1 cellular context compared by ENCODE assay signal in the genomic region with DNA sequence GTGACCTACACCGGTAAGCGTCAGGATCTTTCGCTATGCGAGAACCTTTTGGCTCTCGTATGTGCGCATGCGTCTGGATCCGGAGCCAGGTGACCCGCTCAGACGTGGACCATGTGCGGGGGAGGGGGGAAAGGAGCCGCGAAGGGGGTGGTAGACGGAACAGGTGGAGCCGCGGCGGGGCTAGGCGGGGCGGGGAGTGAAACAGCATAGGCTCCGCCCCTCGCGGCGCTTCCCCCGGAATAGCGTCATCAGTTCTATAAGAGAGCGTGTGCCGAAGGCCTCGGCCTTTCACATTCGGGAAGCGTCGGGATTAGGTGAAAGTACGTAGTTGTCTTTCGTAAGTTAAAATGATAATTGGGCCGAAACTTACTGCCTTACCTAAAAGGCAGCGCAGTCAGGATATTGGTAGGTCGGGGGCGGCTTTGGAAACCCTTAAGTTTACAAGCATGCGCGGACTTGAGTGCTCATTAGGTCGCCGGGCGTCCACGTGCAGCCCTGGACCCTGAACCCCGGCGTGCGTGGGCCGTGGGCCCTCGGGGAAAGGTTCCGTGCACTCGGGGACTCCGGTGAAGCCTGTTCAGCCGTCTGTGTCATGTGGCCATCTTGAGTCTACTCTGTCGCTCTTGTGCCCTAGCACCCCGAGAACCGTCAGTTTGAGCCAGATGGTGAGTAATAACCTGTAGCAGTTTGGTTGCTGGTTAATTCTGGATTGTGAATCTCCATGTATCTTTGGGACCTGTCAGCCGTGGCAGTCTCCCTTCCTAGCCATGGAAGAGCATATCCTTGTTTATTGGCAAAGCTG.
TF ChIP-seq lines count a peak whose summit lies in the region.

No MANE protein-coding gene starts in this region.

TF ChIP-seq in K562, 482 proteins besides CTCF, POLR2A, EP300 and RAD21 (continued from another document and continues in another):
- TF ChIP-seq ZNF740 (CRISPR knock-in tag; IDR thresholded peaks at IDR 0.05) = no peak
- peak in 1 of 2 experiments; percentile 32; a peak in 1 of 4 replicates for TF ChIP-seq ZNF740 (tag; IDR thresholded peaks at IDR 0.05)
- TF ChIP-seq E2F8 (IDR thresholded peaks at IDR 0.05; ENCODE audit: low read depth, partially characterized antibody) = peak; percentile 36
- TF ChIP-seq PTRF (tag; IDR thresholded peaks at IDR 0.05) = no peak
- TF ChIP-seq ZNF12 (CRISPR knock-in tag; IDR thresholded peaks at IDR 0.05) = peak; percentile 69; the same call in 1 of the 2 replicates
- TF ChIP-seq, protein P1, sequence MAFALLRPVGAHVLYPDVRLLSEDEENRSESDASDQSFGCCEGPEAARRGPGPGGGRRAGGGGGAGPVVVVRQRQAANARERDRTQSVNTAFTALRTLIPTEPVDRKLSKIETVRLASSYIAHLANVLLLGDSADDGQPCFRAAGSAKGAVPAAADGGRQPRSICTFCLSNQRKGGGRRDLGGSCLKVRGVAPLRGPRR (CRISPR knock-in tag; IDR thresholded peaks at IDR 0.05) = no peak
- TF ChIP-seq PRMT5 (CRISPR knock-in tag; IDR thresholded peaks at IDR 0.05) = peak; percentile 81; the same call in 1 of the 2 replicates
- peak; percentile 88 for TF ChIP-seq HNRNPLL (IDR thresholded peaks at IDR 0.05; ENCODE audit: low read depth, low read length, poor library complexity, severe bottlenecking)
- peak; percentile 68; the same call in 1 of the 2 replicates for TF ChIP-seq BRD4 (IDR thresholded peaks at IDR 0.05)
- TF ChIP-seq ARID4B (CRISPR knock-in tag; IDR thresholded peaks at IDR 0.05) = peak; percentile 73; the same call in 1 of the 2 replicates
- TF ChIP-seq UBTF (IDR thresholded peaks at IDR 0.05; ENCODE audit: borderline replicate concordance in 1 of 2, low read depth in 2 of 2, low read length in 2 of 2) = no peak
- peak; percentile 39; the same call in 1 of the 2 replicates for TF ChIP-seq NBN (IDR thresholded peaks at IDR 0.05; ENCODE audit: low read depth)
- TF ChIP-seq GTF2F1 (IDR thresholded peaks at IDR 0.05; ENCODE audit: low read depth, low read length) = peak; percentile 96; the same call in 1 of the 2 replicates
- TF ChIP-seq ZNF77 (CRISPR knock-in tag; IDR thresholded peaks at IDR 0.05) = peak; percentile 87
- peak; percentile 68 for TF ChIP-seq GTF2B (IDR thresholded peaks at IDR 0.05; ENCODE audit: extremely low read depth, insufficient read length)
- no peak for TF ChIP-seq FOXA3 (CRISPR knock-in tag; conservative IDR thresholded peaks at IDR 0.05 in 1 of 2, IDR thresholded peaks at IDR 0.05 in 1 of 2)
- TF ChIP-seq YY1 (IDR thresholded peaks at IDR 0.05; ENCODE audit: borderline replicate concordance in 1 of 3, control insufficient read depth in 1 of 3, extremely low read depth in 1 of 3, insufficient read depth in 3 of 3, insufficient read length in 1 of 3, insufficient replicate concordance in 2 of 3, low read depth in 1 of 3, low read length in 2 of 3) = peak in 2 of 3 experiments; percentile 41 to 88
- TF ChIP-seq RCOR1 (IDR thresholded peaks at IDR 0.05; ENCODE audit: borderline replicate concordance in 1 of 2, low read depth in 2 of 2, low read length in 2 of 2) = peak in 1 of 2 experiments; percentile 35; a peak in 1 of 4 replicates
- peak; percentile 38; the same call in 1 of the 2 replicates for TF ChIP-seq NR2C2 (CRISPR knock-in tag; IDR thresholded peaks at IDR 0.05)
- peak; percentile 9; the same call in 1 of the 2 replicates for TF ChIP-seq NR2C2 (tag; IDR thresholded peaks at IDR 0.05)
- peak; percentile 94; the same call in 1 of the 2 replicates for TF ChIP-seq NKRF (IDR thresholded peaks at IDR 0.05; ENCODE audit: borderline replicate concordance)
- TF ChIP-seq, protein P2, sequence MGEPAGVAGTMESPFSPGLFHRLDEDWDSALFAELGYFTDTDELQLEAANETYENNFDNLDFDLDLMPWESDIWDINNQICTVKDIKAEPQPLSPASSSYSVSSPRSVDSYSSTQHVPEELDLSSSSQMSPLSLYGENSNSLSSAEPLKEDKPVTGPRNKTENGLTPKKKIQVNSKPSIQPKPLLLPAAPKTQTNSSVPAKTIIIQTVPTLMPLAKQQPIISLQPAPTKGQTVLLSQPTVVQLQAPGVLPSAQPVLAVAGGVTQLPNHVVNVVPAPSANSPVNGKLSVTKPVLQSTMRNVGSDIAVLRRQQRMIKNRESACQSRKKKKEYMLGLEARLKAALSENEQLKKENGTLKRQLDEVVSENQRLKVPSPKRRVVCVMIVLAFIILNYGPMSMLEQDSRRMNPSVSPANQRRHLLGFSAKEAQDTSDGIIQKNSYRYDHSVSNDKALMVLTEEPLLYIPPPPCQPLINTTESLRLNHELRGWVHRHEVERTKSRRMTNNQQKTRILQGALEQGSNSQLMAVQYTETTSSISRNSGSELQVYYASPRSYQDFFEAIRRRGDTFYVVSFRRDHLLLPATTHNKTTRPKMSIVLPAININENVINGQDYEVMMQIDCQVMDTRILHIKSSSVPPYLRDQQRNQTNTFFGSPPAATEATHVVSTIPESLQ (CRISPR knock-in tag; IDR thresholded peaks at IDR 0.05) = 0 out of 2 replicates have a peak, but pooled peaks have one; percentile 57
- TF ChIP-seq HNRNPK (IDR thresholded peaks at IDR 0.05; ENCODE audit: low read depth, low read length, poor library complexity, severe bottlenecking) = no peak
- peak; percentile 76; the same call in 1 of the 2 replicates for TF ChIP-seq DLX4 (CRISPR knock-in tag; IDR thresholded peaks at IDR 0.05)
- peak; percentile 59; the same call in 1 of the 2 replicates for TF ChIP-seq SMAD4 (CRISPR knock-in tag; conservative IDR thresholded peaks at IDR 0.05)
- peak in 1 of 2 experiments; percentile 48 for TF ChIP-seq AFF1 (IDR thresholded peaks at IDR 0.05; ENCODE audit: low read depth in 1 of 2, partially characterized antibody in 2 of 2)
